22 cellular contexts compared by ENCODE assay signal in the genomic region with DNA sequence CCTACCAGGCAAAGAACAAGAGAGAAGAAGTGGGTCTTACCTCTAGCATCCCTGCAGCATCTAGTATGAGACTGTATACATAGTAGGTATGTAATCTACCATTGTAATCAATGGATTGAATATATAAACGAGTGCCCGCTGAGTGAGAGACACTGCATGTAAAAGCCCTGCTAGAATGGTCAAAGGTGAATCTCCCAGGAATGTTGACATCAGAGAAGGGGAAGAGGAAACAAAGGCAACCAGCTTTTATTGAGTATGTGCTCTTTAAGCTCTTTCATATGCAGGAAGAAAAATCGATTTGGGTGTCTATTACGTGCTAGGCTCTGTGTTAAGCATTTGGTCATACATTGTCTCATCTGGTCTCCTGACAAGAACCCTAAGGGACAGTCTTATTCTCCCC.
"Had no signal": no experiment of that assay in that cellular context is flagged by ENCODE, and none has a peak within 500 bp of the region (broad histone marks: within the 10 kb centered on the region; RNA-seq: fewer than 3 reads in every experiment).

No MANE protein-coding gene starts in this region.

- H3K4me1 ChIP-seq: adrenal gland, ascending aorta, left ventricle myocardium inferior, tibial nerve had no signal

- H3K27ac ChIP-seq: adrenal gland, ascending aorta, brain microvascular endothelial cell, hepatocyte, left ventricle myocardium inferior, neutrophil, ovary, tibial nerve had no signal

- H3K9me3 ChIP-seq: adrenal gland, ascending aorta, left ventricle myocardium inferior, neutrophil, ovary, tibial nerve had no signal

- ATAC-seq: activated T-cell treated with anti-CD3 and anti-CD28 coated beads, Interleukin-2, amount 50 U/mL, for 4 hours; right cardiac atrium; WTC11 had no signal

- DNase-seq: activated CD8-positive, alpha-beta memory T cell treated with anti-CD3 and anti-CD28 coated beads, Interleukin-2, amount 50 U/mL, for 48 hours; activated naive CD4-positive, alpha-beta T cell; activated T-cell treated with anti-CD3 and anti-CD28 coated beads, Interleukin-2, amount 50 U/mL, for 4 hours; adrenal gland; brain microvascular endothelial cell; central memory CD4-positive, alpha-beta T cell; effector memory CD4-positive, alpha-beta T cell; foreskin melanocyte; glutamatergic neuron; immature natural killer cell; left ventricle myocardium inferior; mammary epithelial cell; ovary; right cardiac atrium; stimulated activated CD4-positive, alpha-beta T cell treated with anti-CD3 and anti-CD28 coated beads, Interleukin-1b, Interleukin-23, amount 100 ng/mL, for 48 hours; T-helper 9 cell had no signal

- H3K4me3 ChIP-seq: adrenal gland, ascending aorta, hepatocyte, left ventricle myocardium inferior, ovary, tibial nerve had no signal

- H3K36me3 ChIP-seq: adrenal gland, ascending aorta, brain microvascular endothelial cell, left ventricle myocardium inferior, neutrophil, ovary, tibial nerve had no signal

- FAIRE-seq: urothelium cell line had no signal

- H3K27me3 ChIP-seq: ascending aorta, brain microvascular endothelial cell, hepatocyte, neutrophil, ovary, tibial nerve had no signal
